26 cellular contexts compared by ENCODE assay signal in the genomic region with DNA sequence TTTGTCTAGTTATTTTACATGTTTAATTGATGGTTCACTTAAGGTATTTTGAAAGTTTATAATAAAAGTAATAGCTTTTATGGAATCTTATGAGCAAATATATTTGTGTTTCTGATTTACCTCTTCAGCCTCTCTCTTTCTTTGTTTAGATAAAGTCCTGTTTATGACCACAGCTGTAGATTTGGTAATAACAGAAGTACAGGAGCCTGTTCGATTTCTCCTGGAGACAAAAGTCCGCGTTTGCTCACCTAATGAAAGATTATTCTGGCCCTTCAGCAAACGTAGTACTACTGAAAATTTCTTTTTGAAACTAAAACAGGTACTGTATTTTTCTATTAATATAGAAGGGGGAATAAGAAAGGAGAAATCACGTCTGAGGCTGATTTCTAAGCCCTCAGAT. TPM values are rescaled to one million over a fixed set of nuclear protein-coding genes. Genes with fewer than 3 reads are reported as not detected.
"Had no signal": no experiment of that assay in that cellular context is flagged by ENCODE, and none has a peak within 500 bp of the region (broad histone marks: within the 10 kb centered on the region; RNA-seq: fewer than 3 reads in every experiment).

No MANE protein-coding gene starts in this region.

- H3K36me3 ChIP-seq: ovary had no signal

- DNase-seq: hippocampal formation; kidney glomerular epithelial cell; left cardiac atrium; left lung; mesendoderm; naive thymus-derived CD4-positive, alpha-beta T cell; ovary; stimulated activated CD4-positive, alpha-beta T cell treated with anti-CD3 and anti-CD28 coated beads, Interleukin-12 subunit alpha, Interleukin-12 subunit beta, amount 100 ng/mL, for 4 hours; stimulated activated CD4-positive, alpha-beta T cell treated with anti-CD3 and anti-CD28 coated beads, Interleukin-15, amount 100 ng/mL, for 24 hours; stimulated activated CD4-positive, alpha-beta T cell treated with anti-CD3 and anti-CD28 coated beads, Interleukin-2, amount 100 ng/mL, for 24 hours; stimulated activated CD4-positive, alpha-beta T cell treated with anti-CD3 and anti-CD28 coated beads, Interleukin-4, amount 100 ng/mL, for 1 hour; stimulated activated naive CD4-positive, alpha-beta T cell; uterus had no signal

- H3K27me3 ChIP-seq: left lung, ovary, right atrium auricular region, suprapubic skin, tibial nerve, uterus had no signal

- H3K4me3 Mint-ChIP-seq: mesothelial cell of epicardium; naive thymus-derived CD4-positive, alpha-beta T cell; natural killer cell treated with Interleukin-12 subunit alpha and Interleukin-12 subunit beta and Interleukin-15 and Interleukin-18, amount 100 ng/mL, for 72 hours; stimulated activated naive CD8-positive, alpha-beta T cell treated with anti-CD3 and anti-CD28 coated beads, Interleukin-15, Interleukin-2, amounts not matched to agents 100 ng/mL and 50 ng/mL, for 24 hours; type B pancreatic cell had no signal

- ATAC-seq: left cardiac atrium; left lung; naive thymus-derived CD4-positive, alpha-beta T cell; natural killer cell treated with Interleukin-12 subunit alpha and Interleukin-12 subunit beta and Interleukin-15 and Interleukin-18, amount 100 ng/mL, for 72 hours; sciatic nerve had no signal

- H3K9me3 Mint-ChIP-seq: mesothelial cell of epicardium; naive thymus-derived CD4-positive, alpha-beta T cell; natural killer cell treated with Interleukin-12 subunit alpha and Interleukin-12 subunit beta and Interleukin-15 and Interleukin-18, amount 100 ng/mL, for 72 hours; stimulated activated naive CD8-positive, alpha-beta T cell treated with anti-CD3 and anti-CD28 coated beads, Interleukin-15, Interleukin-2, amounts not matched to agents 100 ng/mL and 50 ng/mL, for 24 hours; type B pancreatic cell had no signal

- H3K27ac Mint-ChIP-seq: mesothelial cell of epicardium; naive thymus-derived CD4-positive, alpha-beta T cell; natural killer cell treated with Interleukin-12 subunit alpha and Interleukin-12 subunit beta and Interleukin-15 and Interleukin-18, amount 100 ng/mL, for 72 hours; progenitor cell of endocrine pancreas; stimulated activated naive CD8-positive, alpha-beta T cell treated with anti-CD3 and anti-CD28 coated beads, Interleukin-15, Interleukin-2, amounts not matched to agents 100 ng/mL and 50 ng/mL, for 24 hours; type B pancreatic cell had no signal

- H3K27ac ChIP-seq: left lung, ovary, right atrium auricular region, skin epidermis, suprapubic skin, uterus had no signal

- H3K9me3 ChIP-seq: left lung, ovary, right atrium auricular region, suprapubic skin, thoracic aorta, tibial nerve, uterus had no signal

- H3K27me3 Mint-ChIP-seq: naive thymus-derived CD4-positive, alpha-beta T cell; natural killer cell treated with Interleukin-12 subunit alpha and Interleukin-12 subunit beta and Interleukin-15 and Interleukin-18, amount 100 ng/mL, for 72 hours; progenitor cell of endocrine pancreas; stimulated activated naive CD8-positive, alpha-beta T cell treated with anti-CD3 and anti-CD28 coated beads, Interleukin-15, Interleukin-2, amounts not matched to agents 100 ng/mL and 50 ng/mL, for 24 hours; type B pancreatic cell had no signal

- H3K4me3 ChIP-seq: left lung, lung, ovary, right atrium auricular region, skin epidermis, suprapubic skin, thoracic aorta, tibial nerve, uterus had no signal

- H3K4me1 ChIP-seq: left lung, suprapubic skin, uterus had no signal

RNA-seq across cellular contexts. Expression of a gene that starts 35.0 kb away (rescaled TPM):
- total RNA-seq: myocyte had no signal
- polyA plus RNA-seq: naive thymus-derived CD4-positive, alpha-beta T cell had no signal
